Comparison of ENCODE assay signal across 19 cellular contexts in genomic region chr2:239966848-239967136, GRCh38.
"Had no signal": no experiment of that assay in that cellular context is flagged by ENCODE, and none has a peak within 500 bp of the region (broad histone marks: within the 10 kb centered on the region; RNA-seq: fewer than 3 reads in every experiment).

No MANE protein-coding gene starts in this region.

- H3K27me3 Mint-ChIP-seq: activated CD4-positive, alpha-beta T cell treated with anti-CD3 and anti-CD28 coated beads, Interleukin-2, amount 10 ng/mL, durations not matched to agents 7 days and 5 days; activated T-helper 17 cell treated with anti-CD3 and anti-CD28 coated beads, Interleukin-2, amount 50 U/mL, for 72 hours; naive B cell; stimulated activated naive CD8-positive, alpha-beta T cell treated with anti-CD3 and anti-CD28 coated beads, Interleukin-15, Interleukin-2, amounts not matched to agents 100 ng/mL and 50 ng/mL, for 24 hours; T-helper 17 cell had no signal

- H3K9me3 ChIP-seq: neutrophil, thyroid gland had no signal

- H3K4me3 ChIP-seq: coronary artery, heart left ventricle, sigmoid colon, thyroid gland had no signal

- ATAC-seq: activated T-helper 17 cell treated with anti-CD3 and anti-CD28 coated beads, Interleukin-2, amount 50 U/mL, for 72 hours; T-helper 17 cell had no signal

- H3K27ac ChIP-seq: heart left ventricle, neutrophil, thyroid gland had no signal

- DNase-seq: activated CD4-positive, alpha-beta T cell treated with anti-CD3 and anti-CD28 coated beads, Interleukin-2, amount 10 ng/mL, durations not matched to agents 7 days and 5 days; activated CD4-positive, CD25-positive, alpha-beta regulatory T cell; activated CD8-positive, alpha-beta memory T cell treated with anti-CD3 and anti-CD28 coated beads for 24 hours; activated naive CD4-positive, alpha-beta T cell treated with anti-CD3 and anti-CD28 coated beads for 36 hours; central memory CD4-positive, alpha-beta T cell; effector CD4-positive, alpha-beta T cell; foreskin melanocyte; midbrain; naive B cell; sigmoid colon; stimulated activated CD4-positive, alpha-beta T cell treated with anti-CD3 and anti-CD28 coated beads, Interleukin-12 subunit alpha, Interleukin-12 subunit beta, amount 100 ng/mL, for 4 hours; stimulated activated CD4-positive, alpha-beta T cell treated with anti-CD3 and anti-CD28 coated beads, Interleukin-2, amount 100 ng/mL, for 48 hours; T-helper 17 cell; thyroid gland had no signal

- H3K27ac Mint-ChIP-seq: activated CD4-positive, alpha-beta T cell treated with anti-CD3 and anti-CD28 coated beads, Interleukin-2, amount 10 ng/mL, durations not matched to agents 7 days and 5 days; activated naive CD4-positive, alpha-beta T cell treated with anti-CD3 and anti-CD28 coated beads for 36 hours; activated T-helper 17 cell treated with anti-CD3 and anti-CD28 coated beads, Interleukin-2, amount 50 U/mL, for 72 hours; naive B cell; stimulated activated naive CD8-positive, alpha-beta T cell treated with anti-CD3 and anti-CD28 coated beads, Interleukin-15, Interleukin-2, amounts not matched to agents 100 ng/mL and 50 ng/mL, for 24 hours; T-helper 17 cell had no signal

- H3K4me3 Mint-ChIP-seq: activated CD4-positive, alpha-beta T cell treated with anti-CD3 and anti-CD28 coated beads, Interleukin-2, amount 10 ng/mL, durations not matched to agents 7 days and 5 days; activated naive CD4-positive, alpha-beta T cell treated with anti-CD3 and anti-CD28 coated beads for 36 hours; activated T-helper 17 cell treated with anti-CD3 and anti-CD28 coated beads, Interleukin-2, amount 50 U/mL, for 72 hours; naive B cell; stimulated activated naive CD8-positive, alpha-beta T cell treated with anti-CD3 and anti-CD28 coated beads, Interleukin-15, Interleukin-2, amounts not matched to agents 100 ng/mL and 50 ng/mL, for 24 hours; T-helper 17 cell had no signal

- H3K4me1 ChIP-seq: sigmoid colon, thyroid gland had no signal

- H3K27me3 ChIP-seq: heart left ventricle, neutrophil, sigmoid colon, thyroid gland had no signal
